ENCODE assay signal across 17 cellular contexts in genomic region chr2:108370080-108370479, GRCh38.
DNase-seq lines count a peak whose midpoint lies in the region; FAIRE-seq and TF ChIP-seq lines count a peak whose summit lies in the region.
"Had no signal": no experiment of that assay in that cellular context is flagged by ENCODE, and none has a peak within 500 bp of the region (broad histone marks: within the 10 kb centered on the region; RNA-seq: fewer than 3 reads in every experiment).

No MANE protein-coding gene starts in this region.

- TF ChIP-seq CTCF in GM10266 (IDR thresholded peaks at IDR 0.05; ENCODE audit: control insufficient read depth, insufficient read depth, low read depth, missing control alignments) = no peak

- TF ChIP-seq POLR2A in H54 (IDR thresholded peaks at IDR 0.05; ENCODE audit: low read depth, low read length) = no peak

- FAIRE-seq in H54 (lab: Jason Lieb, UNC) = peak; percentile 36
- FAIRE-seq: RCC 7860 had no signal

- DNase-seq in DMS53 treated with DMSO at 0.1 percent for 48 hours (lab: John Stamatoyannopoulos, UW; ENCODE audit: unreplicated experiment) = peak; percentile 98
- DNase-seq in H54 (ENCODE audit: insufficient read length, low spot score) = no peak
- DNase-seq in SW480 (ENCODE audit: low spot score) = peak; percentile 87
- DNase-seq in iris pigment epithelial cell (ENCODE audit: low read depth) = peak; percentile 40
- DNase-seq in GM10266 (ENCODE audit: extremely low spot score) = no peak
- no peak for DNase-seq in NCI-H82 treated with DMSO at 0.1 percent for 48 hours (lab: John Stamatoyannopoulos, UW; ENCODE audit: unreplicated experiment)
- no peak for DNase-seq in SHP77 (lab: John Stamatoyannopoulos, UW)
- DNase-seq: activated CD4-positive, alpha-beta T cell treated with anti-CD3 and anti-CD28 coated beads, Interleukin-2, amount 10 ng/mL, durations not matched to agents 24 days and 14 days; anterior cingulate cortex; CD4-positive, CD25-positive, alpha-beta regulatory T cell; head of caudate nucleus; left cardiac atrium; MG63; NCI-H510A; SK-N-SH; trophoblast cell had no signal

Comparison
In these comparisons a context has a peak if more than half of its experiments do, and no peak if none do; other contexts are left out.
1. DNase-seq: peak in DMS53 treated with DMSO at 0.1 percent for 48 hours (single experiment), SW480 (single experiment) and iris pigment epithelial cell (single experiment); none in H54 (single experiment), GM10266 (single experiment), NCI-H82 treated with DMSO at 0.1 percent for 48 hours (single experiment) and SHP77 (0 of 2).